In genomic region chr12:132492522-132492921, GRCh38 we compare ENCODE assay signal across 1 cellular context.
TF ChIP-seq lines count a peak whose summit lies in the region.

No MANE protein-coding gene starts in this region.

TF ChIP-seq in GM23338, 12 proteins besides CTCF, POLR2A, EP300 and RAD21 (continued from another document):
- TF ChIP-seq, protein P1, sequence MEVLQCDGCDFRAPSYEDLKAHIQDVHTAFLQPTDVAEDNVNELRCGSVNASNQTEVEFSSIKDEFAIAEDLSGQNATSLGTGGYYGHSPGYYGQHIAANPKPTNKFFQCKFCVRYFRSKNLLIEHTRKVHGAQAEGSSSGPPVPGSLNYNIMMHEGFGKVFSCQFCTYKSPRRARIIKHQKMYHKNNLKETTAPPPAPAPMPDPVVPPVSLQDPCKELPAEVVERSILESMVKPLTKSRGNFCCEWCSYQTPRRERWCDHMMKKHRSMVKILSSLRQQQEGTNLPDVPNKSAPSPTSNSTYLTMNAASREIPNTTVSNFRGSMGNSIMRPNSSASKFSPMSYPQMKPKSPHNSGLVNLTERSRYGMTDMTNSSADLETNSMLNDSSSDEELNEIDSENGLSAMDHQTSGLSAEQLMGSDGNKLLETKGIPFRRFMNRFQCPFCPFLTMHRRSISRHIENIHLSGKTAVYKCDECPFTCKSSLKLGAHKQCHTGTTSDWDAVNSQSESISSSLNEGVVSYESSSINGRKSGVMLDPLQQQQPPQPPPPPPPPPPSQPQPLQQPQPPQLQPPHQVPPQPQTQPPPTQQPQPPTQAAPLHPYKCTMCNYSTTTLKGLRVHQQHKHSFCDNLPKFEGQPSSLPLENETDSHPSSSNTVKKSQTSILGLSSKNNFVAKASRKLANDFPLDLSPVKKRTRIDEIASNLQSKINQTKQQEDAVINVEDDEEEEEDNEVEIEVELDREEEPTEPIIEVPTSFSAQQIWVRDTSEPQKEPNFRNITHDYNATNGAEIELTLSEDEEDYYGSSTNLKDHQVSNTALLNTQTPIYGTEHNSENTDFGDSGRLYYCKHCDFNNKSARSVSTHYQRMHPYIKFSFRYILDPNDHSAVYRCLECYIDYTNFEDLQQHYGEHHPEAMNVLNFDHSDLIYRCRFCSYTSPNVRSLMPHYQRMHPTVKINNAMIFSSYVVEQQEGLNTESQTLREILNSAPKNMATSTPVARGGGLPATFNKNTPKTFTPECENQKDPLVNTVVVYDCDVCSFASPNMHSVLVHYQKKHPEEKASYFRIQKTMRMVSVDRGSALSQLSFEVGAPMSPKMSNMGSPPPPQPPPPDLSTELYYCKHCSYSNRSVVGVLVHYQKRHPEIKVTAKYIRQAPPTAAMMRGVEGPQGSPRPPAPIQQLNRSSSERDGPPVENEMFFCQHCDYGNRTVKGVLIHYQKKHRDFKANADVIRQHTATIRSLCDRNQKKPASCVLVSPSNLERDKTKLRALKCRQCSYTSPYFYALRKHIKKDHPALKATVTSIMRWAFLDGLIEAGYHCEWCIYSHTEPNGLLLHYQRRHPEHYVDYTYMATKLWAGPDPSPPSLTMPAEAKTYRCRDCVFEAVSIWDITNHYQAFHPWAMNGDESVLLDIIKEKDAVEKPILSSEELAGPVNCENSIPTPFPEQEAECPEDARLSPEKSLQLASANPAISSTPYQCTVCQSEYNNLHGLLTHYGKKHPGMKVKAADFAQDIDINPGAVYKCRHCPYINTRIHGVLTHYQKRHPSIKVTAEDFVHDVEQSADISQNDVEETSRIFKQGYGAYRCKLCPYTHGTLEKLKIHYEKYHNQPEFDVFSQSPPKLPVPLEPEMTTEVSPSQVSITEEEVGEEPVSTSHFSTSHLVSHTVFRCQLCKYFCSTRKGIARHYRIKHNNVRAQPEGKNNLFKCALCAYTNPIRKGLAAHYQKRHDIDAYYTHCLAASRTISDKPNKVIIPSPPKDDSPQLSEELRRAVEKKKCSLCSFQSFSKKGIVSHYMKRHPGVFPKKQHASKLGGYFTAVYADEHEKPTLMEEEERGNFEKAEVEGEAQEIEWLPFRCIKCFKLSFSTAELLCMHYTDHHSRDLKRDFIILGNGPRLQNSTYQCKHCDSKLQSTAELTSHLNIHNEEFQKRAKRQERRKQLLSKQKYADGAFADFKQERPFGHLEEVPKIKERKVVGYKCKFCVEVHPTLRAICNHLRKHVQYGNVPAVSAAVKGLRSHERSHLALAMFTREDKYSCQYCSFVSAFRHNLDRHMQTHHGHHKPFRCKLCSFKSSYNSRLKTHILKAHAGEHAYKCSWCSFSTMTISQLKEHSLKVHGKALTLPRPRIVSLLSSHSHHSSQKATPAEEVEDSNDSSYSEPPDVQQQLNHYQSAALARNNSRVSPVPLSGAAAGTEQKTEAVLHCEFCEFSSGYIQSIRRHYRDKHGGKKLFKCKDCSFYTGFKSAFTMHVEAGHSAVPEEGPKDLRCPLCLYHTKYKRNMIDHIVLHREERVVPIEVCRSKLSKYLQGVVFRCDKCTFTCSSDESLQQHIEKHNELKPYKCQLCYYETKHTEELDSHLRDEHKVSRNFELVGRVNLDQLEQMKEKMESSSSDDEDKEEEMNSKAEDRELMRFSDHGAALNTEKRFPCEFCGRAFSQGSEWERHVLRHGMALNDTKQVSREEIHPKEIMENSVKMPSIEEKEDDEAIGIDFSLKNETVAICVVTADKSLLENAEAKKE (CRISPR knock-in tag; IDR thresholded peaks at IDR 0.05) = no peak
